In genomic region chr4:66585767-66586166, GRCh38 we compare ENCODE assay signal across 17 cellular contexts.
"Had no signal": no experiment of that assay in that cellular context is flagged by ENCODE, and none has a peak within 500 bp of the region (broad histone marks: within the 10 kb centered on the region; RNA-seq: fewer than 3 reads in every experiment).

No MANE protein-coding gene starts in this region.

- H3K9me3 ChIP-seq: gastroesophageal sphincter, left ventricle myocardium inferior, testis, upper lobe of right lung had no signal

- H3K4me1 ChIP-seq: gastroesophageal sphincter, left ventricle myocardium inferior, parathyroid adenoma, testis, upper lobe of right lung had no signal

- H3K27ac Mint-ChIP-seq: activated CD4-positive, alpha-beta memory T cell treated with anti-CD3 and anti-CD28 coated beads for 36 hours; activated naive CD8-positive, alpha-beta T cell treated with anti-CD3 and anti-CD28 coated beads for 36 hours; dendritic cell treated with granulocyte-macrophage colony-stimulating factor and Interleukin-4, amounts not matched to agents 40 ng/mL and 50 ng/mL, for 4 days; stimulated activated naive CD8-positive, alpha-beta T cell treated with anti-CD3 and anti-CD28 coated beads, Interleukin-15, amount 100 ng/mL, for 72 hours had no signal

- ATAC-seq: gastroesophageal sphincter; stimulated activated naive CD8-positive, alpha-beta T cell treated with anti-CD3 and anti-CD28 coated beads, Interleukin-15, amount 100 ng/mL, for 72 hours; upper lobe of right lung had no signal

- H3K4me3 Mint-ChIP-seq: activated CD4-positive, alpha-beta memory T cell treated with anti-CD3 and anti-CD28 coated beads for 36 hours; activated naive CD8-positive, alpha-beta T cell treated with anti-CD3 and anti-CD28 coated beads for 36 hours; dendritic cell treated with granulocyte-macrophage colony-stimulating factor and Interleukin-4, amounts not matched to agents 40 ng/mL and 50 ng/mL, for 4 days; stimulated activated naive CD8-positive, alpha-beta T cell treated with anti-CD3 and anti-CD28 coated beads, Interleukin-15, amount 100 ng/mL, for 72 hours had no signal

- DNase-seq: activated CD4-positive, alpha-beta memory T cell treated with anti-CD3 and anti-CD28 coated beads for 36 hours; activated CD4-positive, alpha-beta T cell treated with anti-CD3 and anti-CD28 coated beads for 1 hour; activated gamma-delta T cell treated with Interleukin-2 at 50 U/mL for 16 hours; activated naive CD8-positive, alpha-beta T cell treated with anti-CD3 and anti-CD28 coated beads for 36 hours; activated T-cell treated with anti-CD3 and anti-CD28 coated beads, Interleukin-2, amount 50 U/mL, for 48 hours; anterior cingulate cortex; cerebellar nuclear complex; left ventricle myocardium inferior; mesendoderm; stimulated activated CD4-positive, alpha-beta T cell treated with anti-CD3 and anti-CD28 coated beads, Interleukin-15, amount 100 ng/mL, for 24 hours; stimulated activated CD4-positive, alpha-beta T cell treated with anti-CD3 and anti-CD28 coated beads, Interleukin-4, amount 100 ng/mL, for 24 hours; stimulated activated naive CD8-positive, alpha-beta T cell treated with anti-CD3 and anti-CD28 coated beads, Interleukin-15, amount 100 ng/mL, for 72 hours; testis; upper lobe of right lung had no signal

- H3K36me3 Mint-ChIP-seq: activated CD4-positive, alpha-beta memory T cell treated with anti-CD3 and anti-CD28 coated beads for 36 hours; activated naive CD8-positive, alpha-beta T cell treated with anti-CD3 and anti-CD28 coated beads for 36 hours had no signal

- H3K4me3 ChIP-seq: gastroesophageal sphincter, left ventricle myocardium inferior, testis, upper lobe of right lung had no signal

- H3K4me1 Mint-ChIP-seq: activated naive CD8-positive, alpha-beta T cell treated with anti-CD3 and anti-CD28 coated beads for 36 hours; stimulated activated naive CD8-positive, alpha-beta T cell treated with anti-CD3 and anti-CD28 coated beads, Interleukin-15, amount 100 ng/mL, for 72 hours had no signal

- H3K36me3 ChIP-seq: gastroesophageal sphincter, left ventricle myocardium inferior, upper lobe of right lung had no signal

- H3K9me3 Mint-ChIP-seq: activated CD4-positive, alpha-beta memory T cell treated with anti-CD3 and anti-CD28 coated beads for 36 hours; dendritic cell treated with granulocyte-macrophage colony-stimulating factor and Interleukin-4, amounts not matched to agents 40 ng/mL and 50 ng/mL, for 4 days; stimulated activated naive CD8-positive, alpha-beta T cell treated with anti-CD3 and anti-CD28 coated beads, Interleukin-15, amount 100 ng/mL, for 72 hours had no signal
